Comparison of ENCODE assay signal across 17 cellular contexts in the genomic region with DNA sequence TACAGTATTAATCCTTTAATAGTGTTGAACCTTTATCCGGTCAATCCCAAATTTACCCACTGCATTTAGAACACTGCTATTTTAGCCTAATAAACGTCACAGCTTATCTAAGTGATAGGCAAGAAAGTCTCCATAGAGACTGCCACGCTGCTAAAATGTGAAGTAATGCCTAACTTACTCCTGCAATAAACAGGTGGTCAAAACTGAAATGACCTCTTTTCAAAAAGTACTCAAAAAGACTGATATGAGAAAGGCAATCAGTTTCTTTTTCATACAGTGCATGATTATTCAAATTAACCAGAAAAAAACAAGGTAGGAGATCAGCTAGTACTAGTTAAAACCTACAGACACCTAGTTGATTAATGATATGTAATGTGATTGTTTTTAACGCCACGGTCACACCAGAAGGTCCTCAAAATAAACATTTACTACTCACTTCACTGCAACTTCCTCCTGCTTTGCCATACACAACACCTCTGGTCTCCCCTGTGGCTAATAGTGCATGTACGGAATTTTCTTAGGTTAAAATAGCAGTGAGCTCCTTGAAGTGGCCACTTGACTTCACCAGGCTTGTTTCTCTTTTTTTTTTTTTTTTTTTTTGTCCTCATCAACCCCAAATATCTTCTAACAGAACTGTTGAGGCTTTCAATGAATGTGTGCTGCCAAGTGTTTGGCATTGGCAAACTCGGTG.
DNase-seq lines count a peak whose midpoint lies in the region; ATAC-seq and FAIRE-seq lines count a peak whose summit lies in the region.
"Had no signal": no experiment of that assay in that cellular context is flagged by ENCODE, and none has a peak within 500 bp of the region (broad histone marks: within the 10 kb centered on the region; RNA-seq: fewer than 3 reads in every experiment).

No MANE protein-coding gene starts in this region.

- no peaks in the 10 kb centered on the region for H3K9me3 ChIP-seq in mucosa of rectum (ENCODE audit: control insufficient read depth in 2 of 2, low read length in 2 of 2)
- H3K9me3 ChIP-seq: Peyer's patch, right lobe of liver, testis had no signal

- FAIRE-seq in HTR-8/SVneo (lab: Jason Lieb, UNC) = no peak

- H3K27ac ChIP-seq in mucosa of rectum (ENCODE audit: low read depth in 2 of 2, low read length in 2 of 2) = peak overlapping the region; percentile 13 to 43
- H3K27ac ChIP-seq: 22Rv1, right lobe of liver, testis had no signal

- H3K27me3 ChIP-seq in mucosa of rectum (ENCODE audit: control insufficient read depth in 2 of 2, insufficient read depth in 2 of 2, low read length in 2 of 2) = no peaks in the 10 kb centered on the region
- H3K27me3 ChIP-seq: Peyer's patch, right lobe of liver, testis had no signal

- DNase-seq in DMS53 (lab: John Stamatoyannopoulos, UW) = peak; percentile 16
- no peak for DNase-seq in DMS53 treated with DMSO at 0.1 percent for 48 hours (lab: John Stamatoyannopoulos, UW; ENCODE audit: unreplicated experiment)
- no peak for DNase-seq in AG08396 (ENCODE audit: low spot score)
- no peak for DNase-seq in HCEC 1CT
- DNase-seq in HTR-8/SVneo (ENCODE audit: insufficient read length, low spot score) = no peak
- DNase-seq: activated CD8-positive, alpha-beta T cell treated with anti-CD3 and anti-CD28 coated beads, Interleukin-2, amount 10 ng/mL, durations not matched to agents 7 days and 5 days; activated naive CD8-positive, alpha-beta T cell treated with anti-CD3 and anti-CD28 coated beads, Interleukin-2, amount 10 ng/mL, durations not matched to agents 7 days and 5 days; cortex of kidney; H9; NCI-H226; Peyer's patch; right lobe of liver; testis had no signal

- peaks cover 0 to 3% of the 10 kb centered on the region in 2 donors for H3K4me1 ChIP-seq in mucosa of rectum (ENCODE audit: control insufficient read depth in 2 of 2, insufficient read depth in 2 of 2, low read length in 2 of 2)
- H3K4me1 ChIP-seq: Peyer's patch, right lobe of liver, testis had no signal

- H3K4me3 ChIP-seq in mucosa of rectum (ENCODE audit: low read length in 2 of 2) = no peak overlapping the region
- H3K4me3 ChIP-seq: Peyer's patch, right lobe of liver, testis had no signal

- H3K9ac ChIP-seq in mucosa of rectum (ENCODE audit: low read depth in 1 of 2, low read length in 2 of 2) = no peak overlapping the region

- peaks cover 14 to 33% of the 10 kb centered on the region in 2 donors for H3K36me3 ChIP-seq in mucosa of rectum (ENCODE audit: control insufficient read depth in 2 of 2, insufficient read depth in 2 of 2, low read length in 2 of 2)

- ATAC-seq in GM19452 (IDR thresholded peaks at IDR 0.05; ENCODE audit: unreplicated experiment) (peak; percentile 61), HG03108 (IDR thresholded peaks at IDR 0.05; ENCODE audit: unreplicated experiment) (peak; percentile 51)
- ATAC-seq: activated CD8-positive, alpha-beta T cell treated with anti-CD3 and anti-CD28 coated beads, Interleukin-2, amount 10 ng/mL, durations not matched to agents 7 days and 5 days; right lobe of liver had no signal
